ENCODE assay signal across 8 cellular contexts in genomic region chr2:224778474-224778877, GRCh38.
DNase-seq lines count a peak whose midpoint lies in the region; ATAC-seq and TF ChIP-seq lines count a peak whose summit lies in the region.

No MANE protein-coding gene starts in this region.

- no peak overlapping the region for H3K27ac ChIP-seq in RWPE2 (ENCODE audit: poor library complexity, severe bottlenecking)
- H3K27ac ChIP-seq in aorta (ENCODE audit: low read depth in 1 of 2, low read length in 2 of 2), result no peak overlapping the region

- H3K36me3 ChIP-seq in RWPE2 (ENCODE audit: low read depth) (no peaks in the 10 kb centered on the region), aorta (ENCODE audit: control insufficient read depth in 1 of 2, insufficient read depth in 2 of 2, low read length in 1 of 2) (peaks cover 6 to 7% of the 10 kb centered on the region in 2 donors)

- intact Hi-C loops in sciatic nerve (cut with DNase I) (no loop called here), aorta (cut with DNase I) (loop anchor here in 1 of 2 donors (5.0 kb wide), 1 partner anchor 421 kb away; no protein-coding TSS in a partner anchor)

- POLR2A ChIA-PET in AG04449 (lab: Yijun Ruan, JAX), result no interaction called here

- H3K27me3 ChIP-seq in RWPE2 (ENCODE audit: insufficient read depth, poor library complexity, severe bottlenecking), result no peaks in the 10 kb centered on the region
- H3K27me3 ChIP-seq in aorta (ENCODE audit: control insufficient read depth in 1 of 2, insufficient read depth in 2 of 2, low read length in 1 of 2), result no peaks in the 10 kb centered on the region

- DNase-seq in AG04449 (ENCODE audit: low read depth, low spot score) (peak; percentile 33), RWPE2 (ENCODE audit: low spot score) (no peak), germinal center (ENCODE audit: low spot score) (peak; percentile 63), sciatic nerve (ENCODE audit: low spot score) (peak; percentile 67), aorta (no peak)
- peak; percentile 40 for DNase-seq in activated gamma-delta T cell treated with anti-CD3 and anti-CD28 coated beads, Interleukin-2, amount 50 U/mL, for 16 hours (ENCODE audit: low read depth)

- TF ChIP-seq CTCF in AG04449 (IDR thresholded peaks at IDR 0.05; ENCODE audit: insufficient read depth, low read length, missing control alignments) (peak; percentile 71), GM12875 (IDR thresholded peaks at IDR 0.05; ENCODE audit: borderline replicate concordance, insufficient read depth, low read depth, low read length) (peak; percentile 59; the same call in 1 of the 2 replicates), RWPE2 (IDR thresholded peaks at IDR 0.05; ENCODE audit: poor library complexity, severe bottlenecking) (peak; percentile 94)

- ATAC-seq in HG03442 (IDR thresholded peaks at IDR 0.05; ENCODE audit: unreplicated experiment) (peak; percentile 57), RWPE2 (ENCODE audit: low read depth) (no peak), sciatic nerve (peak; percentile 57), aorta (ENCODE audit: low FRiP score) (no peak)

- 33 to 37% methylated on average over 3 of the region's 3 CpGs for WGBS in aorta, 2 donors

- CTCF ChIA-PET in AG04449 (lab: Yijun Ruan, JAX), result interaction anchor here (0.6 to 4.7 kb wide), 25 partner anchors 8 to 882 kb away, joined by 3 to 62 read pairs (median 4); partner anchors contain the start of gene DOCK10

- H3K4me1 ChIP-seq in RWPE2 (ENCODE audit: insufficient read depth, poor library complexity, severe bottlenecking), result no peaks in the 10 kb centered on the region
- H3K4me1 ChIP-seq in aorta (ENCODE audit: control insufficient read depth in 1 of 2, insufficient read depth in 2 of 2, low read length in 2 of 2), result no peaks in the 10 kb centered on the region

- H3K4me3 ChIP-seq in AG04449 (ENCODE audit: low read depth, low read length), result no peak overlapping the region
- no peak overlapping the region for H3K4me3 ChIP-seq in GM12875 (ENCODE audit: low read depth, low read length)
- no peak overlapping the region for H3K4me3 ChIP-seq in RWPE2 (ENCODE audit: severe bottlenecking)
- no peak overlapping the region for H3K4me3 ChIP-seq in aorta (ENCODE audit: low read length in 2 of 2)

- no peaks in the 10 kb centered on the region for H3K9me3 ChIP-seq in RWPE2 (ENCODE audit: severe bottlenecking)
- no peaks in the 10 kb centered on the region for H3K9me3 ChIP-seq in aorta (ENCODE audit: control insufficient read depth, low read length)

Comparison
In these comparisons a context has a peak if more than half of its experiments do, and no peak if none do; other contexts are left out.
1. DNase-seq: peak in AG04449 (single experiment), activated gamma-delta T cell treated with anti-CD3 and anti-CD28 coated beads, Interleukin-2, amount 50 U/mL, for 16 hours (single experiment), germinal center (single experiment) and sciatic nerve (single experiment); none in RWPE2 (single experiment) and aorta (0 of 2).
2. ATAC-seq: peak in HG03442 (single experiment) and sciatic nerve (single experiment); none in RWPE2 (single experiment) and aorta (single experiment).
3. Peak in every context shown above with its lines, with median percentiles within 50 percentile points of each other: CTCF ChIP-seq.